ENCODE assay signal across 13 cellular contexts in the genomic region with DNA sequence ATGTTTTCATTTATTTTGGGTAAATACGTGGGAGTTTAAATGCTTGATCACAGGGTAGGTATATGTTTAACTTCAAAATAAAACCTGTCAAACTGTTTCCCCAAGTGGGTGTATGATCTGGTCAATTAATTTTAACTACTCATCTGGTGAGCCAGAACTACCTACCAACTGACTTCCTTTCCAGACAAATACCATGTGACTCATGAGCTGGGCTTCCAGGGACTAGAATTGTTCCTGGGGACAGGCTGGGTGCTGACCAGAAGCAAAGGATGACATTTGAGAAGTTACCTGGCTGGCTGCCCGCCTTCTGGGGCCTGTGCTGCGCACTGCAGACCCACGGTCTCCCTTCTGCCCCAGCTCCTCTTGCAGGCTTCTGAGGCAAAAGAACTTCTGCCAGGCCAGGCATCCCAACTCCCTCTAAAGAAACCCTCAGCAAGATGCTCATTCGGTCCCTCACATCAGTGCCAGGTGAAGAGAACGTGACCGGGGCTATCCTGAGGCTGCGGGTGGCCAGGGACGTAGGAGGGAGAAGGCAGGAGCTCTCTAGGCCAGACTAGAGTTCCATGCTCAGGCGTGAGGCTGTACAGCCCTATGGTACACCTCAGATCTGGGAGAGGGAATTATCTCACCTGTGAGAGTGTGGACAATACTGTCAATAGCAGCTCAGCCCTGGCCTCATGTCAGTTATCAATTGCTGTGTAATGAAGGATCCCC.
DNase-seq lines count a peak whose midpoint lies in the region; ATAC-seq lines count a peak whose summit lies in the region.
"Had no signal": no experiment of that assay in that cellular context is flagged by ENCODE, and none has a peak within 500 bp of the region (broad histone marks: within the 10 kb centered on the region; RNA-seq: fewer than 3 reads in every experiment).

No MANE protein-coding gene starts in this region.

- no peaks in the 10 kb centered on the region for H3K9me3 Mint-ChIP-seq in activated T-cell treated with anti-CD3 and anti-CD28 coated beads, Interleukin-2, amount 50 U/mL, for 4 hours

- H3K4me1 Mint-ChIP-seq in activated T-cell treated with anti-CD3 and anti-CD28 coated beads, Interleukin-2, amount 50 U/mL, for 4 hours (ENCODE audit: low read depth): peaks cover 9% of the 10 kb centered on the region

- no peaks in the 10 kb centered on the region for H3K36me3 Mint-ChIP-seq in activated T-cell treated with anti-CD3 and anti-CD28 coated beads, Interleukin-2, amount 50 U/mL, for 4 hours (ENCODE audit: insufficient read depth)
- H3K36me3 Mint-ChIP-seq: activated naive CD8-positive, alpha-beta T cell had no signal

- ATAC-seq in GM19324 (IDR thresholded peaks at IDR 0.05; ENCODE audit: low FRiP score, unreplicated experiment): no peak
- no peak for ATAC-seq in activated T-cell treated with anti-CD3 and anti-CD28 coated beads, Interleukin-2, amount 50 U/mL, for 4 hours
- ATAC-seq: right lobe of liver had no signal

- DNase-seq in DMS 273 treated with DMSO at 0.1 percent for 48 hours (lab: John Stamatoyannopoulos, UW) (peak; percentile 13), NCI-H2029 (lab: John Stamatoyannopoulos, UW) (peak; percentile 56), cerebellar cortex (ENCODE audit: low spot score) (peak; percentile 11), left kidney (ENCODE audit: low read depth, low spot score) (peak; percentile 60), GF-D8 (lab: John Stamatoyannopoulos, UW) (no peak), occipital lobe (lab: John Stamatoyannopoulos, UW) (no peak)
- DNase-seq in activated T-cell treated with anti-CD3 and anti-CD28 coated beads, Interleukin-2, amount 50 U/mL, for 4 hours: no peak
- DNase-seq: activated CD4-positive, alpha-beta T cell treated with anti-CD3 and anti-CD28 coated beads for 48 hours; NCI-H1436; right lobe of liver; SIG-M5 had no signal

- H3K4me3 Mint-ChIP-seq in activated T-cell treated with anti-CD3 and anti-CD28 coated beads, Interleukin-2, amount 50 U/mL, for 4 hours: no peak overlapping the region
- H3K4me3 Mint-ChIP-seq: activated naive CD8-positive, alpha-beta T cell had no signal

- no peaks in the 10 kb centered on the region for H3K27me3 Mint-ChIP-seq in activated T-cell treated with anti-CD3 and anti-CD28 coated beads, Interleukin-2, amount 50 U/mL, for 4 hours (ENCODE audit: low read depth)
- H3K27me3 Mint-ChIP-seq: activated naive CD8-positive, alpha-beta T cell had no signal

Comparison
In these comparisons a context has a peak if more than half of its experiments do, and no peak if none do; other contexts are left out.
1. DNase-seq: peak in DMS 273 treated with DMSO at 0.1 percent for 48 hours (single experiment), NCI-H2029 (single experiment), cerebellar cortex (single experiment) and left kidney (single experiment); none in GF-D8 (single experiment), occipital lobe (single experiment) and activated T-cell treated with anti-CD3 and anti-CD28 coated beads, Interleukin-2, amount 50 U/mL, for 4 hours (single experiment).